In genomic region chr5:67160985-67161384, GRCh38 we compare ENCODE assay signal across 10 cellular contexts. TPM values are rescaled to one million over a fixed set of nuclear protein-coding genes. Genes with fewer than 3 reads are reported as not detected.
DNase-seq lines count a peak whose midpoint lies in the region; ATAC-seq, FAIRE-seq and TF ChIP-seq lines count a peak whose summit lies in the region.
"Had no signal": no experiment of that assay in that cellular context is flagged by ENCODE, and none has a peak within 500 bp of the region (broad histone marks: within the 10 kb centered on the region; RNA-seq: fewer than 3 reads in every experiment).

No MANE protein-coding gene starts in this region.

- peak overlapping the region; percentile 91 for H3K4me3 Mint-ChIP-seq in activated T-helper 17 cell treated with anti-CD3 and anti-CD28 coated beads, Interleukin-2, amount 50 U/mL, for 72 hours

- no peaks in the 10 kb centered on the region for H3K27me3 ChIP-seq in foreskin keratinocyte

- no peaks in the 10 kb centered on the region for H3K9me3 Mint-ChIP-seq in activated T-helper 17 cell treated with anti-CD3 and anti-CD28 coated beads, Interleukin-2, amount 50 U/mL, for 72 hours

- no peak for TF ChIP-seq CTCF in foreskin keratinocyte (conservative IDR thresholded peaks at IDR 0.05)

- no peak for FAIRE-seq in urothelium cell line (lab: Jason Lieb, UNC)

- peak overlapping the region; percentile 51 for H3K27ac Mint-ChIP-seq in activated T-helper 17 cell treated with anti-CD3 and anti-CD28 coated beads, Interleukin-2, amount 50 U/mL, for 72 hours

- peaks cover 83% of the 10 kb centered on the region for H3K36me3 Mint-ChIP-seq in activated T-helper 17 cell treated with anti-CD3 and anti-CD28 coated beads, Interleukin-2, amount 50 U/mL, for 72 hours (ENCODE audit: low read depth)

- peak overlapping the region; percentile 70 for H3K27ac ChIP-seq in foreskin keratinocyte
- H3K27ac ChIP-seq: C4-2B had no signal

- H3K27me3 Mint-ChIP-seq in activated T-helper 17 cell treated with anti-CD3 and anti-CD28 coated beads, Interleukin-2, amount 50 U/mL, for 72 hours = no peaks in the 10 kb centered on the region

- H3K4me1 Mint-ChIP-seq in activated T-helper 17 cell treated with anti-CD3 and anti-CD28 coated beads, Interleukin-2, amount 50 U/mL, for 72 hours = peaks cover 54% of the 10 kb centered on the region

- peak; percentile 28 for DNase-seq in stimulated activated CD4-positive, alpha-beta T cell treated with anti-CD3 and anti-CD28 coated beads, Interleukin-1b, Interleukin-23, amount 100 ng/mL, for 48 hours
- no peak for DNase-seq in stimulated activated CD4-positive, alpha-beta T cell treated with anti-CD3 and anti-CD28 coated beads, Interleukin-2, amount 100 ng/mL, for 24 hours
- DNase-seq in foreskin keratinocyte (peak; percentile 49 to 81), urothelium cell line (ENCODE audit: low spot score) (peak; percentile 66), ecto neural progenitor cell (ENCODE audit: low spot score) (no peak), GM19240 (ENCODE audit: insufficient read length, low spot score) (no peak), NCI-H526 (lab: John Stamatoyannopoulos, UW) (no peak)
- DNase-seq: NCI-H2029 treated with DMSO at 0.1 percent for 48 hours had no signal

- ATAC-seq in activated T-helper 17 cell treated with anti-CD3 and anti-CD28 coated beads, Interleukin-2, amount 50 U/mL, for 72 hours (replicated peaks) = peak; percentile 47
- ATAC-seq in foreskin keratinocyte = peak; percentile 78

- H3K4me1 ChIP-seq in foreskin keratinocyte = peaks cover 23% of the 10 kb centered on the region

RNA-seq across cellular contexts. Expression of gene CD180, which starts 35.6 kb away (rescaled TPM):
- total RNA-seq in activated T-helper 17 cell treated with anti-CD3 and anti-CD28 coated beads, Interleukin-2, amount 50 U/mL, for 72 hours = under 1 TPM; 0.08 to 0.80 TPM
- total RNA-seq in foreskin keratinocyte = not detected in 2 replicates
- not detected in 2 replicates for polyA plus RNA-seq in foreskin keratinocyte

Comparison
In these comparisons a context has a peak if more than half of its experiments do, and no peak if none do; other contexts are left out.
1. DNase-seq: peak in stimulated activated CD4-positive, alpha-beta T cell treated with anti-CD3 and anti-CD28 coated beads, Interleukin-1b, Interleukin-23, amount 100 ng/mL, for 48 hours (single experiment), foreskin keratinocyte (2 of 2) and urothelium cell line (single experiment); none in stimulated activated CD4-positive, alpha-beta T cell treated with anti-CD3 and anti-CD28 coated beads, Interleukin-2, amount 100 ng/mL, for 24 hours (0 of 2), ecto neural progenitor cell (single experiment), GM19240 (single experiment) and NCI-H526 (0 of 2).